In genomic region chr12:6337958-6338406, GRCh38 we compare ENCODE assay signal across 9 cellular contexts. TPM values are rescaled to one million over a fixed set of nuclear protein-coding genes. Genes with fewer than 3 reads are reported as not detected.
DNase-seq lines count a peak whose midpoint lies in the region; ATAC-seq and TF ChIP-seq lines count a peak whose summit lies in the region.
"Had no signal": no experiment of that assay in that cellular context is flagged by ENCODE, and none has a peak within 500 bp of the region (broad histone marks: within the 10 kb centered on the region; RNA-seq: fewer than 3 reads in every experiment).

No MANE protein-coding gene starts in this region.

- peak overlapping the region; percentile 59 for H3K23ac ChIP-seq in mesendoderm (ENCODE audit: low read length)

- intact Hi-C loops in left cardiac atrium (cut with DNase I): loop anchor here in 1 of 2 donors (10.0 kb wide), 1 partner anchor 197 kb away; the partner anchor contains the start of gene GAPDH
- intact Hi-C loops in breast epithelium (cut with DNase I; ENCODE audit: low total_unique reads): no loop called here
- intact Hi-C loops in vagina (cut with DNase I): loop anchor here (2.0 to 5.0 kb wide), 2 partner anchors 47 to 194 kb away; partner anchors contain the start of genes GAPDH and LTBR

- peak overlapping the region; percentile 93 for H3K27ac ChIP-seq in cardiac muscle cell
- H3K27ac ChIP-seq in breast epithelium: peak overlapping the region; percentile 95 to 98
- peak overlapping the region; percentile 88 for H3K27ac ChIP-seq in mesendoderm (ENCODE audit: low read depth, low read length)
- peak overlapping the region; percentile 99 for H3K27ac ChIP-seq in vagina

- peaks cover 2% of the 10 kb centered on the region for H3K36me3 ChIP-seq in cardiac muscle cell
- no peaks in the 10 kb centered on the region for H3K36me3 ChIP-seq in breast epithelium
- H3K36me3 ChIP-seq in mesendoderm (ENCODE audit: control insufficient read depth, insufficient read depth, low read length): peaks cover 12% of the 10 kb centered on the region
- peaks cover 0 to 11% of the 10 kb centered on the region in 2 donors for H3K36me3 ChIP-seq in vagina

- peak overlapping the region; percentile 76 for H3K56ac ChIP-seq in mesendoderm (ENCODE audit: low read length)

- H3K4me1 Mint-ChIP-seq in activated T-helper 17 cell treated with anti-CD3 and anti-CD28 coated beads, Interleukin-2, amount 50 U/mL, for 72 hours: peaks cover 35% of the 10 kb centered on the region

- H3K36me3 Mint-ChIP-seq in activated T-helper 17 cell treated with anti-CD3 and anti-CD28 coated beads, Interleukin-2, amount 50 U/mL, for 72 hours (ENCODE audit: low read depth): peaks cover 29% of the 10 kb centered on the region

- H3K27me3 ChIP-seq in cardiac muscle cell: no peaks in the 10 kb centered on the region
- no peaks in the 10 kb centered on the region for H3K27me3 ChIP-seq in breast epithelium
- H3K27me3 ChIP-seq in mesendoderm (ENCODE audit: insufficient read depth, low read length, poor library complexity): no peaks in the 10 kb centered on the region
- H3K27me3 ChIP-seq in vagina: no peaks in the 10 kb centered on the region
- H3K27me3 ChIP-seq: SJSA1 had no signal

- no peaks in the 10 kb centered on the region for H3K9me3 Mint-ChIP-seq in activated T-helper 17 cell treated with anti-CD3 and anti-CD28 coated beads, Interleukin-2, amount 50 U/mL, for 72 hours

- TF ChIP-seq POLR2A in breast epithelium (IDR thresholded peaks at IDR 0.05): no peak
- TF ChIP-seq POLR2A in vagina (IDR thresholded peaks at IDR 0.05): no peak

- peak overlapping the region; percentile 7 for H3K4me2 ChIP-seq in mesendoderm (ENCODE audit: low read length)

- H3K4me1 ChIP-seq in cardiac muscle cell (ENCODE audit: low read depth) (peaks cover 48% of the 10 kb centered on the region), breast epithelium (peaks cover 16 to 63% of the 10 kb centered on the region in 2 donors), mesendoderm (ENCODE audit: control insufficient read depth, low read depth, low read length) (peaks cover 46% of the 10 kb centered on the region), vagina (peaks cover 74% of the 10 kb centered on the region)

- H2BK120ac ChIP-seq in mesendoderm (ENCODE audit: low read depth, low read length): no peak overlapping the region

- ATAC-seq in left cardiac atrium: no peak
- ATAC-seq in activated T-helper 17 cell treated with anti-CD3 and anti-CD28 coated beads, Interleukin-2, amount 50 U/mL, for 72 hours (replicated peaks): no peak

- H3K79me2 ChIP-seq in mesendoderm (ENCODE audit: control insufficient read depth, insufficient read depth, low read length): peaks cover 67% of the 10 kb centered on the region

- H3K9me3 ChIP-seq in cardiac muscle cell (ENCODE audit: low read depth): no peaks in the 10 kb centered on the region
- H3K9me3 ChIP-seq in breast epithelium: no peaks in the 10 kb centered on the region
- H3K9me3 ChIP-seq in vagina: no peaks in the 10 kb centered on the region
- H3K9me3 ChIP-seq: SJSA1 had no signal

- no peak overlapping the region for H3K4me3 Mint-ChIP-seq in activated T-helper 17 cell treated with anti-CD3 and anti-CD28 coated beads, Interleukin-2, amount 50 U/mL, for 72 hours

- no peak overlapping the region for H3K18ac ChIP-seq in mesendoderm (ENCODE audit: low read length)

- no peak overlapping the region for H3K27ac Mint-ChIP-seq in activated T-helper 17 cell treated with anti-CD3 and anti-CD28 coated beads, Interleukin-2, amount 50 U/mL, for 72 hours

- TF ChIP-seq CTCF in cardiac muscle cell (IDR thresholded peaks at IDR 0.05; ENCODE audit: low read depth, low read length) (no peak), breast epithelium (IDR thresholded peaks at IDR 0.05) (no peak), vagina (IDR thresholded peaks at IDR 0.05) (no peak)

- H3K9ac ChIP-seq in mesendoderm (ENCODE audit: low read length): peak overlapping the region; percentile 41

- peak overlapping the region; percentile 46 for H2BK5ac ChIP-seq in mesendoderm (ENCODE audit: low read length)

- peaks cover 25% of the 10 kb centered on the region for H3K79me1 ChIP-seq in mesendoderm (ENCODE audit: low read length)

- no peaks in the 10 kb centered on the region for H3K27me3 Mint-ChIP-seq in activated T-helper 17 cell treated with anti-CD3 and anti-CD28 coated beads, Interleukin-2, amount 50 U/mL, for 72 hours

- H3K4ac ChIP-seq in mesendoderm (ENCODE audit: low read depth, low read length): no peak overlapping the region

- no peak overlapping the region for H4K8ac ChIP-seq in mesendoderm (ENCODE audit: low read depth, low read length)

- no CpG with 5 or more reads among the region's 11 CpGs for WGBS in mesendoderm (ENCODE audit: extremely low coverage, insufficient coverage, low lambda C conversion rate)

- H4K5ac ChIP-seq in mesendoderm (ENCODE audit: low read length): no peak overlapping the region

- H3K4me3 ChIP-seq in cardiac muscle cell (no peak overlapping the region), breast epithelium (peak overlapping the region; percentile 88 to 91 (median 89)), mesendoderm (ENCODE audit: low read length) (no peak overlapping the region), vagina (peak overlapping the region; percentile 87 to 94)
- H3K4me3 ChIP-seq: SJSA1 had no signal

- no peak overlapping the region for H2AK5ac ChIP-seq in mesendoderm (ENCODE audit: low read length)

- DNase-seq in cardiac muscle cell (ENCODE audit: low read depth in 1 of 2, low spot score in 1 of 2) (peak in 1 of 2 donors; percentile 52), left cardiac atrium (no peak), breast epithelium (ENCODE audit: low spot score in 2 of 2) (no peak), mesendoderm (peak; percentile 55), vagina (ENCODE audit: extremely low spot score in 2 of 2) (no peak), DMS114 treated with DMSO at 0.1 percent for 48 hours (lab: John Stamatoyannopoulos, UW; ENCODE audit: unreplicated experiment) (no peak), COLO829 (ENCODE audit: low spot score) (no peak)

- no peak overlapping the region for H2BK15ac ChIP-seq in mesendoderm (replicated peaks; ENCODE audit: low read depth)

RNA-seq across cellular contexts. Expression of gene TNFRSF1A, which starts 3.9 kb away (rescaled TPM):
- total RNA-seq in cardiac muscle cell (32.8 and 33.3 TPM in 2 replicates), left cardiac atrium (100 to 1,000 TPM in 1 of 2 donors, 10 to 100 TPM in 1; 89.6 to 117 TPM), breast epithelium (100 to 1,000 TPM; 232 to 256 (median 238) TPM), vagina (271 TPM)
- polyA plus RNA-seq in cardiac muscle cell: 41.7 and 42.3 TPM in 2 replicates
- 87.0 TPM for polyA plus RNA-seq in mesendoderm (2013, experiment 1 of 2)
- 84.9 TPM for polyA plus RNA-seq in mesendoderm (2013, experiment 2 of 2)
- total RNA-seq in activated T-helper 17 cell treated with anti-CD3 and anti-CD28 coated beads, Interleukin-2, amount 50 U/mL, for 72 hours: 10 to 100 TPM; 42.1 to 74.1 TPM

RNA-seq across cellular contexts. Expression of gene PLEKHG6, which starts 27.5 kb away (rescaled TPM):
- 0.86 and 0.99 TPM in 2 replicates for total RNA-seq in cardiac muscle cell
- polyA plus RNA-seq in cardiac muscle cell: 0.39 and 1.2 TPM in 2 replicates
- total RNA-seq in left cardiac atrium: 1 to 10 TPM; 5.0 to 6.8 TPM
- 10 to 100 TPM; 11.9 to 43.6 (median 42.4) TPM for total RNA-seq in breast epithelium
- polyA plus RNA-seq in mesendoderm (2013, experiment 1 of 2): 23.2 TPM
- 22.0 TPM for polyA plus RNA-seq in mesendoderm (2013, experiment 2 of 2)
- 14.7 TPM for total RNA-seq in vagina
- total RNA-seq in activated T-helper 17 cell treated with anti-CD3 and anti-CD28 coated beads, Interleukin-2, amount 50 U/mL, for 72 hours: not detected

RNA-seq across cellular contexts. Expression of gene SCNN1A, which starts 37.4 kb away (rescaled TPM):
- 0.25 and 0.66 TPM in 2 replicates for total RNA-seq in cardiac muscle cell
- polyA plus RNA-seq in cardiac muscle cell: not detected in 2 replicates
- total RNA-seq in left cardiac atrium: 1 to 10 TPM in 1 of 2 donors, under 1 TPM in 1; 0.85 to 3.5 TPM
- total RNA-seq in breast epithelium: 100 to 1,000 TPM in 1 of 3 donors, 10 to 100 TPM in 1, 1 to 10 TPM in 1; 1.3 to 175 (median 93.7) TPM
- 71.7 TPM for polyA plus RNA-seq in mesendoderm (2013, experiment 1 of 2)
- polyA plus RNA-seq in mesendoderm (2013, experiment 2 of 2): 73.4 TPM
- total RNA-seq in vagina: 55.2 TPM
- total RNA-seq in activated T-helper 17 cell treated with anti-CD3 and anti-CD28 coated beads, Interleukin-2, amount 50 U/mL, for 72 hours: 1 to 10 TPM in 1 of 2 donors, not detected in 1; 1.6 TPM

RNA-seq across cellular contexts. Expression of gene LTBR, which starts 46.0 kb away (rescaled TPM):
- total RNA-seq in cardiac muscle cell (2.2 and 4.1 TPM in 2 replicates), left cardiac atrium (10 to 100 TPM; 40.4 to 66.6 TPM), breast epithelium (100 to 1,000 TPM in 2 of 3 donors, 10 to 100 TPM in 1; 90.1 to 115 (median 108) TPM), vagina (146 TPM)
- 0.65 and 2.4 TPM in 2 replicates for polyA plus RNA-seq in cardiac muscle cell
- polyA plus RNA-seq in mesendoderm (2013, experiment 1 of 2): 16.5 TPM
- polyA plus RNA-seq in mesendoderm (2013, experiment 2 of 2): 15.5 TPM
- total RNA-seq in activated T-helper 17 cell treated with anti-CD3 and anti-CD28 coated beads, Interleukin-2, amount 50 U/mL, for 72 hours: under 1 TPM; 0.56 to 0.61 TPM

Comparison
In these comparisons a context has a peak if more than half of its experiments do, and no peak if none do; other contexts are left out.
1. H3K4me3 ChIP-seq: peak in breast epithelium (3 of 3) and vagina (2 of 2); none in cardiac muscle cell (single experiment) and mesendoderm (single experiment).
2. Peak in every context shown above with its lines, with median percentiles within 50 percentile points of each other: H3K27ac ChIP-seq.